In the genomic region with DNA sequence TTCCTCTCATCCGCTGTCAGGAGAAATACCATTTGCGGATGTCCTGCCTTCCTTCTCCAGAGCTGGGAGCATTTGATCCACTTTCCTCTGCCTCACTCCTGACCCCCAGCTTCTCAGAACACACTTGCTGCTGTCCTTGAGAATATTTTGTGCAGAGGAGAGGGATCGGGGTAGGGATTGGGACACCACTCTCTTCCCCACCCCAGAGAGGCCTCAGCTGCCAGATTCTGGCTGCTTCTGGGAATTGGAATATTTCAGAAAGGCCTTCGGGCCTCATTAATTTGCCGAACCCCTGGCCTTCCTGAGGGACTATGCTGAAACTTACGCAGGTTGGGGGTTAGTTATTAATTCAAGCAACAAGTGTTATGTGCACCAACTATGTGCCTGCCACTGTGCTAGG, we compare ENCODE assay signal across 18 cellular contexts.
DNase-seq lines count a peak whose midpoint lies in the region; ATAC-seq, FAIRE-seq and TF ChIP-seq lines count a peak whose summit lies in the region.
"Had no signal": no experiment of that assay in that cellular context is flagged by ENCODE, and none has a peak within 500 bp of the region (broad histone marks: within the 10 kb centered on the region; RNA-seq: fewer than 3 reads in every experiment).

No MANE protein-coding gene starts in this region.

- no peak for DNase-seq in astrocyte (ENCODE audit: low read depth)
- DNase-seq in thoracic aorta (ENCODE audit: low spot score), result no peak
- no peak for DNase-seq in naive thymus-derived CD8-positive, alpha-beta T cell
- no peak for DNase-seq in hepatic stellate cell (ENCODE audit: low spot score)
- no peak for DNase-seq in kidney tubule cell (ENCODE audit: low spot score)
- DNase-seq: activated effector memory CD4-positive, alpha-beta T cell treated with anti-CD3 and anti-CD28 coated beads, Interleukin-2, amount 50 U/mL, for 16 hours; aorta; DMS53; NCI-H1417 treated with DMSO at 0.1 percent for 48 hours; NCI-H2227 treated with DMSO at 0.1 percent for 48 hours had no signal

- peaks cover 11% of the 10 kb centered on the region for H3K27me3 Mint-ChIP-seq in astrocyte (ENCODE audit: low read depth, unreplicated experiment)
- peaks cover 0 to 11% (median 0%) of the 10 kb centered on the region in 5 donors for H3K27me3 Mint-ChIP-seq in naive thymus-derived CD8-positive, alpha-beta T cell

- H3K79me2 ChIP-seq in astrocyte (ENCODE audit: insufficient read depth, low read length), result no peaks in the 10 kb centered on the region

- H3K4me3 ChIP-seq in HUES6 (ENCODE audit: low read depth, low read length) (peak overlapping the region; percentile 16; the same call in 1 of the 2 replicates), astrocyte (ENCODE audit: insufficient read depth, low read depth, low read length) (peak overlapping the region; percentile 9), thoracic aorta (peak overlapping the region; percentile 44)
- H3K4me3 ChIP-seq: HAP-1, SK-N-MC, skin epidermis had no signal

- ATAC-seq in thoracic aorta (ENCODE audit: insufficient number of reproducible peaks, low FRiP score, low read depth) (no peak), HG03439 (IDR thresholded peaks at IDR 0.05; ENCODE audit: unreplicated experiment) (no peak)
- ATAC-seq in naive thymus-derived CD8-positive, alpha-beta T cell, result no peak
- ATAC-seq: stimulated activated memory B cell treated with anti-CD40 and anti-IgM and Interleukin-4, amounts not matched to agents 10 μg/mL and 1 μg/mL and 100 μg/mL, for 72 hours had no signal

- H3K27me3 ChIP-seq in HUES6 (ENCODE audit: control insufficient read depth, insufficient read depth, low read length) (no peaks in the 10 kb centered on the region), astrocyte (ENCODE audit: insufficient read depth, low read length) (peaks cover 5% of the 10 kb centered on the region), layer of hippocampus (ENCODE audit: control insufficient read depth, insufficient read depth, low read length) (no peaks in the 10 kb centered on the region), thoracic aorta (replicated peaks; ENCODE audit: insufficient read depth) (no peaks in the 10 kb centered on the region)

- no peak overlapping the region for H2AFZ ChIP-seq in astrocyte (ENCODE audit: low read depth, low read length)

- H3K4me3 Mint-ChIP-seq in astrocyte (ENCODE audit: unreplicated experiment), result no peak overlapping the region
- no peak overlapping the region for H3K4me3 Mint-ChIP-seq in naive thymus-derived CD8-positive, alpha-beta T cell
- H3K4me3 Mint-ChIP-seq: B cell; stimulated activated memory B cell treated with anti-CD40 and anti-IgM and Interleukin-4, amounts not matched to agents 10 μg/mL and 1 μg/mL and 100 μg/mL, for 72 hours had no signal

- H3K9ac ChIP-seq in HUES6 (ENCODE audit: low read length) (peak overlapping the region; percentile 46), astrocyte (ENCODE audit: low read length) (peak overlapping the region; percentile 35)

- H3K27ac Mint-ChIP-seq in astrocyte (ENCODE audit: unreplicated experiment), result peak overlapping the region; percentile 70
- H3K27ac Mint-ChIP-seq in naive thymus-derived CD8-positive, alpha-beta T cell, result peak overlapping the region in 1 of 10 donors; percentile 48
- H3K27ac Mint-ChIP-seq: B cell; stimulated activated memory B cell treated with anti-CD40 and anti-IgM and Interleukin-4, amounts not matched to agents 10 μg/mL and 1 μg/mL and 100 μg/mL, for 72 hours had no signal

- no peaks in the 10 kb centered on the region for H3K9me3 Mint-ChIP-seq in astrocyte (ENCODE audit: unreplicated experiment)
- H3K9me3 Mint-ChIP-seq in naive thymus-derived CD8-positive, alpha-beta T cell, result no peaks in the 10 kb centered on the region
- H3K9me3 Mint-ChIP-seq: stimulated activated memory B cell treated with anti-CD40 and anti-IgM and Interleukin-4, amounts not matched to agents 10 μg/mL and 1 μg/mL and 100 μg/mL, for 72 hours had no signal

- TF ChIP-seq CTCF in astrocyte (IDR thresholded peaks at IDR 0.05; ENCODE audit: insufficient read depth, low read depth, low read length) (no peak), thoracic aorta (IDR thresholded peaks at IDR 0.05) (no peak)

- FAIRE-seq in astrocyte (lab: Jason Lieb, UNC), result no peak

- H3K27ac ChIP-seq in HUES6 (ENCODE audit: low read depth, low read length) (no peak overlapping the region; the same call in 1 of the 2 replicates), astrocyte (ENCODE audit: low read depth, low read length) (no peak overlapping the region), layer of hippocampus (ENCODE audit: low read depth, low read length) (peak overlapping the region; percentile 53), thoracic aorta (peak overlapping the region in 1 of 2 donors; percentile 2)
- H3K27ac ChIP-seq: SK-N-MC had no signal

- no peaks in the 10 kb centered on the region for H3K36me3 Mint-ChIP-seq in astrocyte (ENCODE audit: low read depth, unreplicated experiment)
- H3K36me3 Mint-ChIP-seq in naive thymus-derived CD8-positive, alpha-beta T cell, result no peaks in the 10 kb centered on the region
- H3K36me3 Mint-ChIP-seq: stimulated activated memory B cell treated with anti-CD40 and anti-IgM and Interleukin-4, amounts not matched to agents 10 μg/mL and 1 μg/mL and 100 μg/mL, for 72 hours had no signal

- H3K4me1 ChIP-seq in HUES6 (ENCODE audit: control insufficient read depth, insufficient read depth, low read length) (peaks cover 64% of the 10 kb centered on the region), astrocyte (ENCODE audit: insufficient read depth, low read length) (peaks cover 18% of the 10 kb centered on the region), thoracic aorta (ENCODE audit: control insufficient read depth in 1 of 2, low read depth in 2 of 2) (peaks cover 20 to 31% of the 10 kb centered on the region in 2 donors)

- H3K36me3 ChIP-seq in HUES6 (ENCODE audit: control insufficient read depth, insufficient read depth, low read length), result no peaks in the 10 kb centered on the region
- H3K36me3 ChIP-seq in astrocyte (ENCODE audit: insufficient read depth, low read length), result no peaks in the 10 kb centered on the region
- no peaks in the 10 kb centered on the region for H3K36me3 ChIP-seq in thoracic aorta
- H3K36me3 ChIP-seq: HAP-1 had no signal

- peaks cover 24% of the 10 kb centered on the region for H3K4me1 Mint-ChIP-seq in astrocyte (ENCODE audit: low read depth, unreplicated experiment)
- H3K4me1 Mint-ChIP-seq in naive thymus-derived CD8-positive, alpha-beta T cell, result peaks cover 2 to 9% (median 7%) of the 10 kb centered on the region in 4 donors

- H3K9me3 ChIP-seq in HUES6 (ENCODE audit: control insufficient read depth, insufficient read depth, low read depth, low read length) (no peaks in the 10 kb centered on the region), astrocyte (ENCODE audit: insufficient read depth, low read depth, low read length) (no peaks in the 10 kb centered on the region), thoracic aorta (no peaks in the 10 kb centered on the region)
- H3K9me3 ChIP-seq: HAP-1 had no signal

- POLR2A ChIA-PET in naive thymus-derived CD8-positive, alpha-beta T cell (lab: Charles Lee), result no interaction called here

- H3K4me2 ChIP-seq in astrocyte (ENCODE audit: low read length), result peak overlapping the region; percentile 79

- no peaks in the 10 kb centered on the region for H4K20me1 ChIP-seq in astrocyte (ENCODE audit: insufficient read depth, low read length)
